ENCODE assay signal across 10 cellular contexts in genomic region chr1:231192620-231193163, GRCh38. TPM values are rescaled to one million over a fixed set of nuclear protein-coding genes. Genes with fewer than 3 reads are reported as not detected.
DNase-seq lines count a peak whose midpoint lies in the region; ATAC-seq and TF ChIP-seq lines count a peak whose summit lies in the region.
"Had no signal": no experiment of that assay in that cellular context is flagged by ENCODE, and none has a peak within 500 bp of the region (broad histone marks: within the 10 kb centered on the region; RNA-seq: fewer than 3 reads in every experiment).

No MANE protein-coding gene starts in this region.

- no peaks in the 10 kb centered on the region for H3K4me1 ChIP-seq in testis
- H3K4me1 ChIP-seq: Peyer's patch had no signal

- H3K9me3 ChIP-seq in testis = no peaks in the 10 kb centered on the region

- ATAC-seq in HG03039 (IDR thresholded peaks at IDR 0.05; ENCODE audit: unreplicated experiment) = no peak

- intact Hi-C loops in testis (cut with DNase I; ENCODE audit: low total_unique reads) = no loop called here

- no peak for TF ChIP-seq CTCF in testis (IDR thresholded peaks at IDR 0.05)

- H3K36me3 ChIP-seq in testis (ENCODE audit: low read depth, missing control alignments) = no peaks in the 10 kb centered on the region
- H3K36me3 ChIP-seq: Peyer's patch had no signal

- H3K27me3 ChIP-seq in testis = no peaks in the 10 kb centered on the region

- TF ChIP-seq POLR2A in testis (IDR thresholded peaks at IDR 0.05) = no peak

- H3K27ac ChIP-seq in testis = no peak overlapping the region
- H3K27ac ChIP-seq: Peyer's patch had no signal

- DNase-seq in NCI-H1092 treated with DMSO at 0.1 percent for 48 hours (lab: John Stamatoyannopoulos, UW) (peak; percentile 80), astrocyte of the hippocampus (ENCODE audit: low read depth, low spot score) (peak; percentile 82), kidney tubule cell (ENCODE audit: low spot score) (peak; percentile 98), testis (peak; percentile 32), activated gamma-delta T cell treated with Interleukin-2 at 50 U/mL for 16 hours (no peak)
- no peak for DNase-seq in stimulated activated CD4-positive, alpha-beta T cell treated with anti-CD3 and anti-CD28 coated beads, Interleukin-4, amount 100 ng/mL, for 1 hour
- DNase-seq: endodermal cell, H9 had no signal

- 43 to 56% methylated on average over 10 to 12 of the region's 12 CpGs for WGBS in testis, 2 donors

- no peak overlapping the region for H3K4me3 ChIP-seq in testis
- H3K4me3 ChIP-seq: Peyer's patch had no signal

RNA-seq across cellular contexts. Expression of gene TRIM67, which starts 30.8 kb away (rescaled TPM):
- under 1 TPM; 0.19 to 0.24 TPM for total RNA-seq in testis
- 0.26 TPM for polyA plus RNA-seq in testis (ENCODE audit: insufficient read depth, low read depth, low replicate concordance)
- total RNA-seq: H9 had no signal

RNA-seq across cellular contexts. Expression of gene GNPAT, which starts 48.3 kb away (rescaled TPM):
- total RNA-seq in testis = 10 to 100 TPM; 35.0 to 43.5 TPM
- polyA plus RNA-seq in testis (ENCODE audit: insufficient read depth, low read depth, low replicate concordance) = 71.9 TPM

Comparison
In these comparisons a context has a peak if more than half of its experiments do, and no peak if none do; other contexts are left out.
1. DNase-seq: peak in NCI-H1092 treated with DMSO at 0.1 percent for 48 hours (single experiment), astrocyte of the hippocampus (single experiment), kidney tubule cell (single experiment) and testis (single experiment); none in activated gamma-delta T cell treated with Interleukin-2 at 50 U/mL for 16 hours (single experiment) and stimulated activated CD4-positive, alpha-beta T cell treated with anti-CD3 and anti-CD28 coated beads, Interleukin-4, amount 100 ng/mL, for 1 hour (single experiment).